Comparison of ENCODE assay signal across 8 cellular contexts in genomic region chr14:104865631-104866441, GRCh38. TPM values are rescaled to one million over a fixed set of nuclear protein-coding genes. Genes with fewer than 3 reads are reported as not detected.
A peak's percentile ranks its signal among the peaks of the same experiment; 100 is the strongest.
DNase-seq lines count a peak whose midpoint lies in the region; ATAC-seq, FAIRE-seq and TF ChIP-seq lines count a peak whose summit lies in the region.

No MANE protein-coding gene starts in this region.

- peak overlapping the region; percentile 66 for H3K4me3 Mint-ChIP-seq in activated T-helper 17 cell treated with anti-CD3 and anti-CD28 coated beads, Interleukin-2, amount 50 U/mL, for 72 hours

- no peak overlapping the region for H2BK120ac ChIP-seq in neuronal stem cell (ENCODE audit: low read depth, low read length)

- no peak overlapping the region for H4K91ac ChIP-seq in neuronal stem cell (ENCODE audit: low read depth, low read length, poor library complexity)

- H3K4me1 ChIP-seq in neuronal stem cell (ENCODE audit: control insufficient read depth in 2 of 2, insufficient read depth in 1 of 2, low read depth in 1 of 2, low read length in 2 of 2), result peaks cover 6 to 9% of the 10 kb centered on the region in 2 donors
- peaks cover 0 to 4% of the 10 kb centered on the region in 2 donors for H3K4me1 ChIP-seq in aorta (ENCODE audit: control insufficient read depth in 1 of 2, insufficient read depth in 2 of 2, low read length in 2 of 2)

- WGBS in neuronal stem cell (ENCODE audit: extremely low coverage in 2 of 2, insufficient read length in 2 of 2, insufficient replicate concordance in 1 of 2), 2 donors, result no CpG with 5 or more reads among the region's 68 CpGs
- WGBS in aorta, 2 donors, result 2 to 3% methylated on average over 32 to 68 of the region's 68 CpGs

- H3K27me3 Mint-ChIP-seq in activated T-helper 17 cell treated with anti-CD3 and anti-CD28 coated beads, Interleukin-2, amount 50 U/mL, for 72 hours, result no peaks in the 10 kb centered on the region

- peak; percentile 75 for ATAC-seq in activated T-helper 17 cell treated with anti-CD3 and anti-CD28 coated beads, Interleukin-2, amount 50 U/mL, for 72 hours (replicated peaks)
- peak; percentile 85 for ATAC-seq in aorta (ENCODE audit: low FRiP score)
- ATAC-seq in HG03521 (IDR thresholded peaks at IDR 0.05; ENCODE audit: unreplicated experiment), result no peak
- ATAC-seq in GM19455 (IDR thresholded peaks at IDR 0.05; ENCODE audit: unreplicated experiment), result no peak

- H3K18ac ChIP-seq in neuronal stem cell (ENCODE audit: low read length), result peak overlapping the region; percentile 39

- peak overlapping the region; percentile 82 for H2AK5ac ChIP-seq in neuronal stem cell (ENCODE audit: low read depth, low read length)

- peak; percentile 74 for DNase-seq in GM10266 (ENCODE audit: extremely low spot score)
- peak; percentile 56 for DNase-seq in NCI-H146 treated with DMSO at 0.1 percent for 48 hours (lab: John Stamatoyannopoulos, UW; ENCODE audit: unreplicated experiment)
- DNase-seq in frontal cortex (ENCODE audit: low spot score in 2 of 2), result peak; percentile 69 to 82
- DNase-seq in neuronal stem cell (ENCODE audit: low spot score), result no peak
- peak; percentile 83 to 94 for DNase-seq in aorta

- H2BK5ac ChIP-seq in neuronal stem cell (ENCODE audit: low read length), result no peak overlapping the region

- FAIRE-seq in frontal cortex (lab: Jason Lieb, UNC), result no peak

- TF ChIP-seq CTCF in GM10266 (IDR thresholded peaks at IDR 0.05; ENCODE audit: control insufficient read depth, insufficient read depth, low read depth, missing control alignments), result no peak

- peak overlapping the region; percentile 78 for H3K23ac ChIP-seq in neuronal stem cell (ENCODE audit: low read depth, low read length, poor library complexity)

- peak overlapping the region; percentile 98 for H3K4me2 ChIP-seq in neuronal stem cell (ENCODE audit: insufficient read depth, low read length, poor library complexity, severe bottlenecking)

- intact Hi-C loops in aorta (cut with DNase I), result no loop called here

- peak overlapping the region; percentile 91 for H3K14ac ChIP-seq in neuronal stem cell (ENCODE audit: low read length)

- no peaks in the 10 kb centered on the region for H3K4me1 Mint-ChIP-seq in activated T-helper 17 cell treated with anti-CD3 and anti-CD28 coated beads, Interleukin-2, amount 50 U/mL, for 72 hours

- no peaks in the 10 kb centered on the region for H3K36me3 Mint-ChIP-seq in activated T-helper 17 cell treated with anti-CD3 and anti-CD28 coated beads, Interleukin-2, amount 50 U/mL, for 72 hours (ENCODE audit: low read depth)

- H3K27me3 ChIP-seq in neuronal stem cell (ENCODE audit: control insufficient read depth in 3 of 3, insufficient read depth in 3 of 3, low read depth in 1 of 3, low read length in 3 of 3) (peaks cover 9 to 38% (median 29%) of the 10 kb centered on the region in 3 experiments), aorta (ENCODE audit: control insufficient read depth in 1 of 2, insufficient read depth in 2 of 2, low read length in 1 of 2) (no peaks in the 10 kb centered on the region)

- H2BK15ac ChIP-seq in neuronal stem cell (ENCODE audit: low read length), result peak overlapping the region; percentile 14

- no peak overlapping the region for H3K27ac Mint-ChIP-seq in activated T-helper 17 cell treated with anti-CD3 and anti-CD28 coated beads, Interleukin-2, amount 50 U/mL, for 72 hours

- H3K4me3 ChIP-seq in neuronal stem cell (ENCODE audit: low read length in 2 of 2), result peak overlapping the region; percentile 55 to 89
- H3K4me3 ChIP-seq in aorta (ENCODE audit: low read length in 2 of 2), result peak overlapping the region; percentile 79 to 80

- H2BK12ac ChIP-seq in neuronal stem cell (ENCODE audit: low read length), result no peak overlapping the region

- H3K9ac ChIP-seq in neuronal stem cell (ENCODE audit: low read depth, low read length, poor library complexity), result peak overlapping the region; percentile 91

- H4K8ac ChIP-seq in neuronal stem cell (ENCODE audit: low read depth, low read length), result no peak overlapping the region

- H3K9me3 ChIP-seq in neuronal stem cell (replicated peaks in 1 of 2; ENCODE audit: control insufficient read depth in 2 of 2, insufficient read depth in 1 of 2, low read depth in 1 of 2, low read length in 2 of 2) (peaks cover 5% of the 10 kb centered on the region in 2 donors), aorta (ENCODE audit: control insufficient read depth, low read length) (no peaks in the 10 kb centered on the region)

- H3K79me1 ChIP-seq in neuronal stem cell (ENCODE audit: low read depth, low read length), result peaks cover 11% of the 10 kb centered on the region

- H3K27ac ChIP-seq in neuronal stem cell (replicated peaks; ENCODE audit: low read length), result no peak overlapping the region
- H3K27ac ChIP-seq in aorta (ENCODE audit: low read depth in 1 of 2, low read length in 2 of 2), result no peak overlapping the region

- peak overlapping the region; percentile 95 for H2AFZ ChIP-seq in neuronal stem cell (ENCODE audit: low read length)

- H3K36me3 ChIP-seq in neuronal stem cell (replicated peaks in 1 of 2; ENCODE audit: control insufficient read depth in 2 of 2, insufficient read depth in 2 of 2, low read length in 2 of 2), result peaks cover 0 to 2% of the 10 kb centered on the region in 2 donors
- no peaks in the 10 kb centered on the region for H3K36me3 ChIP-seq in aorta (ENCODE audit: control insufficient read depth in 1 of 2, insufficient read depth in 2 of 2, low read length in 1 of 2)

- H3K9me3 Mint-ChIP-seq in activated T-helper 17 cell treated with anti-CD3 and anti-CD28 coated beads, Interleukin-2, amount 50 U/mL, for 72 hours, result no peaks in the 10 kb centered on the region

- no peak overlapping the region for H3K4ac ChIP-seq in neuronal stem cell (ENCODE audit: low read length)

RNA-seq across cellular contexts. Expression of gene CEP170B, which starts 0.8 kb away (rescaled TPM):
- 1 to 10 TPM; 5.2 to 6.1 TPM for total RNA-seq in activated T-helper 17 cell treated with anti-CD3 and anti-CD28 coated beads, Interleukin-2, amount 50 U/mL, for 72 hours
- total RNA-seq in frontal cortex, result 18.3 TPM
- 12.3 TPM for polyA plus RNA-seq in neuronal stem cell (2013, experiment 1 of 2)
- 11.4 TPM for polyA plus RNA-seq in neuronal stem cell (2013, experiment 2 of 2)
- total RNA-seq in aorta, result 10 to 100 TPM; 30.0 to 36.2 TPM
- polyA plus RNA-seq in aorta, result 10 to 100 TPM in 1 of 2 donors, 1 to 10 TPM in 1; 6.4 to 16.2 TPM

RNA-seq across cellular contexts. Expression of gene PLD4, which starts 58.8 kb away (rescaled TPM):
- not detected for total RNA-seq in activated T-helper 17 cell treated with anti-CD3 and anti-CD28 coated beads, Interleukin-2, amount 50 U/mL, for 72 hours
- total RNA-seq in frontal cortex (3.7 TPM), aorta (1 to 10 TPM in 1 of 2 donors, under 1 TPM in 1; 0.62 to 1.7 TPM)
- 0.04 TPM for polyA plus RNA-seq in neuronal stem cell (2013, experiment 1 of 2)
- polyA plus RNA-seq in neuronal stem cell (2013, experiment 2 of 2), result 0.03 TPM
- polyA plus RNA-seq in aorta, result under 1 TPM in 1 of 2 donors, not detected in 1; 0.38 TPM

Comparison
In these comparisons a context has a peak if more than half of its experiments do, and no peak if none do; other contexts are left out.
1. ATAC-seq: peak in activated T-helper 17 cell treated with anti-CD3 and anti-CD28 coated beads, Interleukin-2, amount 50 U/mL, for 72 hours (single experiment) and aorta (single experiment); none in HG03521 (single experiment) and GM19455 (single experiment).